Comparison of ENCODE assay signal across 8 cellular contexts in the genomic region with DNA sequence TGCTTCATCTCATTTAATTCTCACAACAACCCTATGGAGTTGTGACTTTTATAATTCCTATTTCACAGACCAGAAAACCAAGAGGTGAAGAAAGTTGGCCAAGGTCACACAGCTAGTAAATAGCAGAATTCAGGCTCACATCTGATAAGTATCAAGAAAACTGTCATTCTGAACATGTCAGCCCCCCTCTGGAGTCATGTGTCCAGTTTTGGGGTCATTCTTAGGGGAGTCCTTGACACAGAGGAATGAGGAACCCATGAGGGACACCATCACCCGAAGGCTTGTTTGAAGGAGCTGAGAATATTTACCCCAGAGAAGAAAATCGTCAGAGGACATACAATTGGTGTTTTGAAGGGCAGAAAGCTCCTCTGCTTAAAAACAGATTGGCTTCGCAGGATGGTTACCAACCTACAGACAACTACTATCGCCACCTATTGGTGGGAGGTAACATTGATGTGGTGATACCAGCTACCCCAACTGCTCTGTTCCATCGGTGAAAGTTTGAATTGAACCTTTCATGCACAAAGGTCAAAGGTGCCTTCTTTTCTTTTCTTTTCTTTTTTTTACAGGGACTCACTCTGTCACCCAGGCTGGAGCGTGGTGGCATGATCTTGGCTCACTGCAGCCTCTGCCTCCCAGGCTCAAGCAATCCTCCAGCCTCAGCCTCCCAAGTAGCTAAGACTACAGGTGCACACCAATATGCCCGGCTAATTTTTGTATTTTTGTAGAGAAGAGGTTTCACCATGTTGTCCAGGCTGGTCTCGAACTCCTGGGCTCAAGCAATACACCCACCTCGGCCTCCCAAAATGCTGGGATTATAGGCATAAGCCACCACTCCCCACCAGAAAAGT. TPM values are rescaled to one million over a fixed set of nuclear protein-coding genes. Genes with fewer than 3 reads are reported as not detected.
DNase-seq lines count a peak whose midpoint lies in the region; ATAC-seq, FAIRE-seq and TF ChIP-seq lines count a peak whose summit lies in the region.

No MANE protein-coding gene starts in this region.

- peak; percentile 62 for TF ChIP-seq CTCF in A549 (IDR thresholded peaks at IDR 0.05)
- TF ChIP-seq CTCF in brain microvascular endothelial cell (IDR thresholded peaks at IDR 0.05; ENCODE audit: low read depth, low read length, missing control alignments), result peak; percentile 83
- peak; percentile 73 to 91 (median 89) for TF ChIP-seq CTCF in keratinocyte (optimal IDR thresholded peaks at IDR 0.05 in 1 of 3, IDR thresholded peaks at IDR 0.05 in 1 of 3, conservative IDR thresholded peaks at IDR 0.05 in 1 of 3; ENCODE audit: extremely low read depth in 1 of 3, insufficient read depth in 2 of 3, low read length in 3 of 3)

- no peak overlapping the region for H3K9ac ChIP-seq in keratinocyte (ENCODE audit: control insufficient read depth, extremely low read depth, insufficient read depth, low read length)

- dilution Hi-C loops in keratinocyte (cut with MboI; ENCODE audit: extremely low pct_ligation_motif_present, low sequenced_read_pairs), result no loop called here

- H3K4me2 ChIP-seq in A549, result peak overlapping the region; percentile 44; the same call in 2 of the 3 replicates
- peak overlapping the region; percentile 57 for H3K4me2 ChIP-seq in keratinocyte (ENCODE audit: control insufficient read depth, extremely low read depth, insufficient read depth, low read depth, low read length)

- H2AFZ ChIP-seq in keratinocyte (ENCODE audit: control insufficient read depth, low read length), result peak overlapping the region; percentile 53

- TF ChIP-seq RAD21 in A549 (conservative IDR thresholded peaks at IDR 0.05 in 1 of 2, IDR thresholded peaks at IDR 0.05 in 1 of 2), result peak; percentile 66 to 68

- CTCF ChIA-PET in A549 (lab: Yijun Ruan, JAX), result interaction anchor here (0.6 to 2.9 kb wide), 33 partner anchors 8 to 1656 kb away, joined by 3 to 17 read pairs (median 5); partner anchors contain the start of genes NIPAL3, RCAN3 and STPG1

- no peaks in the 10 kb centered on the region for H3K79me2 ChIP-seq in keratinocyte (ENCODE audit: control insufficient read depth, insufficient read depth, low read length)

- H3K4me1 ChIP-seq in A549 (no peaks in the 10 kb centered on the region), keratinocyte (ENCODE audit: control insufficient read depth, extremely low read depth, insufficient read depth, low read length) (peaks cover 5% of the 10 kb centered on the region)

- in situ Hi-C loops in brain microvascular endothelial cell (cut with HindIII; ENCODE audit: low pct_ligation_motif_present, low sequenced_read_pairs), result no loop called here

- no peak for TF ChIP-seq EP300 in A549 (IDR thresholded peaks at IDR 0.05)

- H3K27ac ChIP-seq in A549, result peak overlapping the region in 1 of 2 experiments; percentile 30; a peak in 1 of 6 replicates
- no peak overlapping the region for H3K27ac ChIP-seq in brain microvascular endothelial cell
- H3K27ac ChIP-seq in keratinocyte (ENCODE audit: control insufficient read depth, insufficient read depth, low read length), result no peak overlapping the region

- H3K9me3 ChIP-seq in A549, result no peaks in the 10 kb centered on the region
- H3K9me3 ChIP-seq in keratinocyte (ENCODE audit: control insufficient read depth, low read depth, low read length), result no peaks in the 10 kb centered on the region

- H3K27me3 ChIP-seq in brain microvascular endothelial cell (replicated peaks), result no peaks in the 10 kb centered on the region
- H3K27me3 ChIP-seq in keratinocyte (ENCODE audit: control insufficient read depth, extremely low read depth, insufficient read depth, low read length), result peaks cover 8% of the 10 kb centered on the region

- 13% methylated on average over 9 of the region's 9 CpGs for WGBS in A549 (ENCODE audit: missing lambda C conversion rate)

- H3K9me1 ChIP-seq in keratinocyte (ENCODE audit: control insufficient read depth, extremely low read depth, insufficient read depth, low read length), result no peaks in the 10 kb centered on the region

- FAIRE-seq in A549 (lab: Jason Lieb, UNC) (no peak), keratinocyte (lab: Jason Lieb, UNC) (peak; percentile 98)

- H4K20me1 ChIP-seq in keratinocyte (ENCODE audit: control insufficient read depth, extremely low read depth, insufficient read depth, low read length), result no peaks in the 10 kb centered on the region

- POLR2A ChIA-PET in A549 (lab: Yijun Ruan, JAX), result no interaction called here

- no peak for TF ChIP-seq POLR2A in A549 (IDR thresholded peaks at IDR 0.05; ENCODE audit: low read length)

- peak; percentile 82 to 96; a peak in 5 of 6 replicates for ATAC-seq in A549
- ATAC-seq in GM18498 (IDR thresholded peaks at IDR 0.05; ENCODE audit: unreplicated experiment), result peak; percentile 47

- no peak overlapping the region for H3K4me3 ChIP-seq in A549
- H3K4me3 ChIP-seq in brain microvascular endothelial cell (ENCODE audit: low read depth, low read length), result no peak overlapping the region
- H3K4me3 ChIP-seq in keratinocyte (ENCODE audit: control insufficient read depth in 2 of 3, extremely low read depth in 1 of 3, insufficient read depth in 2 of 3, low read depth in 1 of 3, low read length in 3 of 3), result no peak overlapping the region

- H3K36me3 ChIP-seq in brain microvascular endothelial cell (replicated peaks) (no peaks in the 10 kb centered on the region), keratinocyte (ENCODE audit: control insufficient read depth in 2 of 2, extremely low read depth in 1 of 2, insufficient read depth in 2 of 2, low read length in 2 of 2) (no peaks in the 10 kb centered on the region)

- DNase-seq in A549 (ENCODE audit: low read depth in 1 of 2, low spot score in 1 of 2), result peak; percentile 49 to 66
- peak; percentile 44 for DNase-seq in NCI-H1694 treated with DMSO at 0.1 percent for 48 hours (lab: John Stamatoyannopoulos, UW)
- peak; percentile 26 for DNase-seq in T-helper 22 cell (ENCODE audit: low read depth)
- peak; percentile 50 for DNase-seq in brain microvascular endothelial cell
- no peak for DNase-seq in keratinocyte (ENCODE audit: low read depth, low spot score)
- peak; percentile 71 for DNase-seq in stimulated activated CD4-positive, alpha-beta T cell treated with anti-CD3 and anti-CD28 coated beads, Interleukin-4, amount 100 ng/mL, for 24 hours
- no peak for DNase-seq in ureter (ENCODE audit: low spot score)

TF ChIP-seq in A549, 52 proteins besides CTCF, POLR2A, EP300 and RAD21:
- TF ChIP-seq MYC (IDR thresholded peaks at IDR 0.05; ENCODE audit: borderline replicate concordance, low read length), result no peak
- TF ChIP-seq RNF2 (IDR thresholded peaks at IDR 0.05; ENCODE audit: borderline replicate concordance, low read depth), result no peak
- peak; percentile 64 for TF ChIP-seq SMC3 (IDR thresholded peaks at IDR 0.05)

RNA-seq across cellular contexts. Expression of gene NCMAP, which starts 31.3 kb away (rescaled TPM):
- polyA plus RNA-seq in A549 (2011; rRNA removed), result 1.7 and 2.2 TPM in 2 replicates
- 0.08 and 0.09 TPM in 2 replicates for polyA plus RNA-seq in A549 (2012; cell fraction: cytosol; rRNA removed)
- 0.04 and 0.12 TPM in 2 replicates for polyA plus RNA-seq in A549 (2012; cell fraction: nucleus; rRNA removed)
- polyA plus RNA-seq in A549 (2017; fragmentation: RNase III; extraction: RNeasy Plus Mini Kit Qiagen cat#74134 plus additional on column Dnase treatment), result 0.08 to 0.24 TPM (median 0.13 TPM) in 3 replicates
- 1.8 and 2.5 TPM in 2 replicates for polyA minus RNA-seq in A549 (2011; rRNA and poly(A)+ RNA removed)
- 0.02 to 0.05 TPM in 2 of 3 replicates, not detected in the other for polyA plus RNA-seq in keratinocyte
- polyA plus RNA-seq in keratinocyte (2011; ENCODE audit: low read depth), result not detected
- polyA plus RNA-seq in keratinocyte (2011; cell fraction: cytosol; rRNA removed), result 0.06 TPM in 2 replicates
- 0.03 TPM in 2 replicates for polyA plus RNA-seq in keratinocyte (2011; cell fraction: nucleus; rRNA removed)
- 0.03 TPM in 1 of 2 replicates, not detected in the other for polyA plus RNA-seq in keratinocyte (2012; ENCODE audit: low replicate concordance)
- polyA minus RNA-seq in keratinocyte, result 0.03 TPM in 1 of 3 replicates, not detected in the others
- not detected for polyA minus RNA-seq in keratinocyte (2011; cell fraction: cytosol; rRNA and poly(A)+ RNA removed)
- polyA minus RNA-seq in keratinocyte (2011; cell fraction: nucleus; rRNA and poly(A)+ RNA removed), result not detected in 2 replicates
- 0.73 TPM for total RNA-seq in ureter

RNA-seq across cellular contexts. Expression of gene SRRM1, which starts 55.9 kb away (rescaled TPM):
- polyA plus RNA-seq in A549 (2011; rRNA removed), result 72.5 and 72.8 TPM in 2 replicates
- 34.9 and 36.6 TPM in 2 replicates for polyA plus RNA-seq in A549 (2012; cell fraction: cytosol; rRNA removed)
- 45.1 and 59.2 TPM in 2 replicates for polyA plus RNA-seq in A549 (2012; cell fraction: nucleus; rRNA removed)
- 57.6 to 64.2 TPM (median 59.6 TPM) in 3 replicates for polyA plus RNA-seq in A549 (2017; fragmentation: RNase III; extraction: RNeasy Plus Mini Kit Qiagen cat#74134 plus additional on column Dnase treatment)
- polyA minus RNA-seq in A549 (2011; rRNA and poly(A)+ RNA removed), result 51.7 and 62.7 TPM in 2 replicates
- polyA plus RNA-seq in keratinocyte, result 29.7 to 79.3 TPM (median 56.1 TPM) in 3 replicates
- polyA plus RNA-seq in keratinocyte (2011; ENCODE audit: low read depth), result 235 TPM
- polyA plus RNA-seq in keratinocyte (2011; cell fraction: cytosol; rRNA removed), result 57.5 and 59.9 TPM in 2 replicates
- polyA plus RNA-seq in keratinocyte (2011; cell fraction: nucleus; rRNA removed), result 124 and 130 TPM in 2 replicates
- 66.9 and 70.8 TPM in 2 replicates for polyA plus RNA-seq in keratinocyte (2012; ENCODE audit: low replicate concordance)
- 40.5 to 79.4 TPM (median 65.6 TPM) in 3 replicates for polyA minus RNA-seq in keratinocyte
- polyA minus RNA-seq in keratinocyte (2011; cell fraction: cytosol; rRNA and poly(A)+ RNA removed), result 24.0 TPM
- 44.9 and 73.5 TPM in 2 replicates for polyA minus RNA-seq in keratinocyte (2011; cell fraction: nucleus; rRNA and poly(A)+ RNA removed)
- total RNA-seq in ureter, result 169 TPM

Comparison
In these comparisons a context has a peak if more than half of its experiments do, and no peak if none do; other contexts are left out.
1. DNase-seq: peak in A549 (2 of 2), NCI-H1694 treated with DMSO at 0.1 percent for 48 hours (single experiment), T-helper 22 cell (single experiment), brain microvascular endothelial cell (single experiment) and stimulated activated CD4-positive, alpha-beta T cell treated with anti-CD3 and anti-CD28 coated beads, Interleukin-4, amount 100 ng/mL, for 24 hours (single experiment); none in keratinocyte (single experiment) and ureter (single experiment).
2. Peak in every context shown above with its lines, with median percentiles within 50 percentile points of each other: CTCF ChIP-seq.